In genomic region chr16:3023415-3023668, GRCh38 we compare ENCODE assay signal across 8 cellular contexts. TPM values are rescaled to one million over a fixed set of nuclear protein-coding genes. Genes with fewer than 3 reads are reported as not detected.
DNase-seq lines count a peak whose midpoint lies in the region; ATAC-seq and TF ChIP-seq lines count a peak whose summit lies in the region.

No MANE protein-coding gene starts in this region.

- ATAC-seq in activated T-cell treated with anti-CD3 and anti-CD28 coated beads, Interleukin-2, amount 50 U/mL, for 72 hours (replicated peaks in 1 of 2) = no peak
- ATAC-seq in GM19467 (IDR thresholded peaks at IDR 0.05; ENCODE audit: unreplicated experiment) = no peak

- intact Hi-C loops in posterior cingulate gyrus (cut with DNase I) = no loop called here

- H3K4me1 ChIP-seq in HUES64 (ENCODE audit: insufficient read depth, low read length) = peaks cover 18% of the 10 kb centered on the region

- peaks cover 0 to 5% of the 10 kb centered on the region in 2 donors for H3K36me3 Mint-ChIP-seq in activated T-cell treated with anti-CD3 and anti-CD28 coated beads, Interleukin-2, amount 50 U/mL, for 72 hours (ENCODE audit: insufficient read depth in 2 of 2)

- peak overlapping the region; percentile 92 for H3K9ac ChIP-seq in HUES64 (ENCODE audit: low read depth, low read length)

- TF ChIP-seq CTCF in foreskin fibroblast (IDR thresholded peaks at IDR 0.05; ENCODE audit: low read depth, low read length) = no peak

- H3K27me3 Mint-ChIP-seq in activated T-cell treated with anti-CD3 and anti-CD28 coated beads, Interleukin-2, amount 50 U/mL, for 72 hours (ENCODE audit: low read depth) = peaks cover 17% of the 10 kb centered on the region

- H3K27ac ChIP-seq in HUES64 (ENCODE audit: low read depth, low read length) = peak overlapping the region; percentile 100

- peaks cover 67% of the 10 kb centered on the region for H3K4me1 Mint-ChIP-seq in activated T-cell treated with anti-CD3 and anti-CD28 coated beads, Interleukin-2, amount 50 U/mL, for 72 hours (ENCODE audit: low read depth)

- no peaks in the 10 kb centered on the region for H3K9me3 Mint-ChIP-seq in activated T-cell treated with anti-CD3 and anti-CD28 coated beads, Interleukin-2, amount 50 U/mL, for 72 hours

- H3K36me3 ChIP-seq in HUES64 (ENCODE audit: insufficient read depth, low read length) = peaks cover 17% of the 10 kb centered on the region

- peak overlapping the region; percentile 71 for H3K27ac Mint-ChIP-seq in activated T-cell treated with anti-CD3 and anti-CD28 coated beads, Interleukin-2, amount 50 U/mL, for 72 hours

- H3K27me3 ChIP-seq in HUES64 (ENCODE audit: insufficient read depth, low read length) = no peaks in the 10 kb centered on the region

- DNase-seq in COR-L47 (lab: John Stamatoyannopoulos, UW) = peak; percentile 49
- DNase-seq in activated T-cell treated with anti-CD3 and anti-CD28 coated beads, Interleukin-2, amount 50 U/mL, for 72 hours = peak in 1 of 2 donors; percentile 40
- peak; percentile 83 to 93 for DNase-seq in foreskin fibroblast
- peak in 6 of 10 donors; percentile 35 to 91 (median 50) for DNase-seq in posterior cingulate gyrus
- DNase-seq in SIG-M5 treated with dmso at 0.1 percent for 504 hours (lab: John Stamatoyannopoulos, UW; ENCODE audit: unreplicated experiment) = no peak
- no peak for DNase-seq in DMS153 treated with DMSO at 0.1 percent for 48 hours (lab: John Stamatoyannopoulos, UW; ENCODE audit: unreplicated experiment)

- H3K4me3 ChIP-seq in HUES64 (ENCODE audit: low read length) (peak overlapping the region; percentile 78), foreskin fibroblast (ENCODE audit: low read depth in 1 of 2, low read length in 2 of 2) (peak overlapping the region; percentile 83 to 89)

- peak overlapping the region; percentile 83 to 85 for H3K4me3 Mint-ChIP-seq in activated T-cell treated with anti-CD3 and anti-CD28 coated beads, Interleukin-2, amount 50 U/mL, for 72 hours

- WGBS in HUES64 = 6% methylated on average over 6 of the region's 6 CpGs

- H3K9me3 ChIP-seq in HUES64 (ENCODE audit: insufficient read depth, low read depth, low read length) = no peaks in the 10 kb centered on the region

RNA-seq across cellular contexts. Expression of gene HCFC1R1, which starts 0.4 kb away (rescaled TPM):
- polyA plus RNA-seq in HUES64 (2013, experiment 1 of 2) = 64.6 TPM
- 74.2 TPM for polyA plus RNA-seq in HUES64 (2013, experiment 2 of 2)
- total RNA-seq in activated T-cell treated with anti-CD3 and anti-CD28 coated beads, Interleukin-2, amount 50 U/mL, for 72 hours = 10 to 100 TPM; 27.6 to 32.8 TPM

RNA-seq across cellular contexts. Expression of gene THOC6, which starts 0.5 kb away (rescaled TPM):
- polyA plus RNA-seq in HUES64 (2013, experiment 1 of 2) = 53.2 TPM
- 46.4 TPM for polyA plus RNA-seq in HUES64 (2013, experiment 2 of 2)
- total RNA-seq in activated T-cell treated with anti-CD3 and anti-CD28 coated beads, Interleukin-2, amount 50 U/mL, for 72 hours = 10 to 100 TPM; 49.1 to 50.9 TPM

RNA-seq across cellular contexts. Expression of gene TNFRSF12A, which starts 3.2 kb away (rescaled TPM):
- 63.8 TPM for polyA plus RNA-seq in HUES64 (2013, experiment 1 of 2)
- 60.7 TPM for polyA plus RNA-seq in HUES64 (2013, experiment 2 of 2)
- 1 to 10 TPM; 3.9 to 4.0 TPM for total RNA-seq in activated T-cell treated with anti-CD3 and anti-CD28 coated beads, Interleukin-2, amount 50 U/mL, for 72 hours

RNA-seq across cellular contexts. Expression of gene CLDN6, which starts 5.4 kb away (rescaled TPM):
- 517 TPM for polyA plus RNA-seq in HUES64 (2013, experiment 1 of 2)
- 422 TPM for polyA plus RNA-seq in HUES64 (2013, experiment 2 of 2)
- not detected for total RNA-seq in activated T-cell treated with anti-CD3 and anti-CD28 coated beads, Interleukin-2, amount 50 U/mL, for 72 hours

RNA-seq across cellular contexts. Expression of gene CLDN9, which starts 10.6 kb away (rescaled TPM):
- polyA plus RNA-seq in HUES64 (2013, experiment 1 of 2) = 0.25 TPM
- 0.44 TPM for polyA plus RNA-seq in HUES64 (2013, experiment 2 of 2)
- total RNA-seq in activated T-cell treated with anti-CD3 and anti-CD28 coated beads, Interleukin-2, amount 50 U/mL, for 72 hours = under 1 TPM in 1 of 2 donors, not detected in 1; 0.14 TPM

Comparison
In these comparisons a context has a peak if more than half of its experiments do, and no peak if none do; other contexts are left out.
1. DNase-seq: peak in COR-L47 (single experiment), foreskin fibroblast (2 of 2) and posterior cingulate gyrus (6 of 10); none in SIG-M5 treated with dmso at 0.1 percent for 504 hours (single experiment) and DMS153 treated with DMSO at 0.1 percent for 48 hours (single experiment).